16 cellular contexts compared by ENCODE assay signal in the genomic region with DNA sequence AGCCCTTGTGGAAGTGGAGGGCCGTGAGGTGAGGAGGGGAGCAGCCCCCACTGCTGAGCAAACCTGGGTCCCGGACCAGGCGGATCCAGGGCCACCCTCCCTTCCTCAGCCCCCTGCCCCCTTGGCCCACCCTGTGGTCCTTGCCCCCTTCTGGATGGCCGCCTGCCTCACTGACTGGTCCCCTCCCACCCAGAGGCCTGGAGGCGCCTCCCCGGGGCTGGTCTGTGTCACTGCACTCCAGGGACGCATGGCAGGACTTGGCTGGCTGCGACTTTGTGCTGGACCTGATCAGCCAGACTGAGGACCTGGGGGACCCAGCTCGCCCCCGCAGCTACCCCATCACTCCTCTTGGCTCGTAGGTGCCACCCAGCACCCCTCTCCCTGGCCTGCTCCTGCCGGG. TPM values are rescaled to one million over a fixed set of nuclear protein-coding genes. Genes with fewer than 3 reads are reported as not detected.
A peak's percentile ranks its signal among the peaks of the same experiment; 100 is the strongest.
DNase-seq lines count a peak whose midpoint lies in the region; ATAC-seq and TF ChIP-seq lines count a peak whose summit lies in the region.
"Had no signal": no experiment of that assay in that cellular context is flagged by ENCODE, and none has a peak within 500 bp of the region (broad histone marks: within the 10 kb centered on the region; RNA-seq: fewer than 3 reads in every experiment).

No MANE protein-coding gene starts in this region.

- DNase-seq in stimulated activated naive CD8-positive, alpha-beta T cell treated with anti-CD3 and anti-CD28 coated beads, Interleukin-15, amount 100 ng/mL, for 72 hours, result no peak
- no peak for DNase-seq in stimulated activated naive CD8-positive, alpha-beta T cell treated with anti-CD3 and anti-CD28 coated beads, Interleukin-15, Interleukin-2, amounts not matched to agents 100 U/mL and 50 U/mL, for 24 hours
- DNase-seq in NB4 (ENCODE audit: low read depth) (no peak), chondrocyte (ENCODE audit: low spot score) (no peak), type B pancreatic cell (ENCODE audit: extremely low spot score, unreplicated experiment) (no peak), NCI-H2029 treated with DMSO at 0.1 percent for 48 hours (lab: John Stamatoyannopoulos, UW) (no peak), hepatic stellate cell (ENCODE audit: low spot score) (no peak), GM10248 (ENCODE audit: extremely low spot score) (no peak)
- DNase-seq: caudate nucleus, DMS79 treated with DMSO at 0.1 percent for 48 hours, gastrocnemius medialis, GOT3, NCI-H2107 had no signal

- POLR2A ChIA-PET in GM10248 (lab: Yijun Ruan, JAX), result no interaction called here

- TF ChIP-seq CTCF in NB4 (IDR thresholded peaks at IDR 0.05; ENCODE audit: low read depth, low read length) (peak; percentile 11), chondrocyte (IDR thresholded peaks at IDR 0.05) (peak; percentile 38), type B pancreatic cell (conservative IDR thresholded peaks at IDR 0.05) (peak; percentile 25), GM10248 (IDR thresholded peaks at IDR 0.05; ENCODE audit: control extremely low read depth, extremely low read depth, low read depth, missing control alignments) (no peak)

- no peak for TF ChIP-seq POLR2A in NB4 (IDR thresholded peaks at IDR 0.05; ENCODE audit: extremely low read depth, insufficient read length)

- no peaks in the 10 kb centered on the region for H3K4me1 Mint-ChIP-seq in stimulated activated naive CD8-positive, alpha-beta T cell treated with anti-CD3 and anti-CD28 coated beads, Interleukin-15, amount 100 ng/mL, for 72 hours
- no peaks in the 10 kb centered on the region for H3K4me1 Mint-ChIP-seq in chondrocyte (ENCODE audit: low read depth)
- H3K4me1 Mint-ChIP-seq in type B pancreatic cell (ENCODE audit: unreplicated experiment), result no peaks in the 10 kb centered on the region
- H3K4me1 Mint-ChIP-seq: mesothelial cell of epicardium had no signal

- H3K4me3 ChIP-seq in NB4 (ENCODE audit: low read depth, low read length), result no peak overlapping the region
- H3K4me3 ChIP-seq: gastrocnemius medialis had no signal

- peak; percentile 33 for ATAC-seq in stimulated activated naive CD8-positive, alpha-beta T cell treated with anti-CD3 and anti-CD28 coated beads, Interleukin-15, amount 100 ng/mL, for 72 hours
- no peak for ATAC-seq in stimulated activated naive CD8-positive, alpha-beta T cell treated with anti-CD3 and anti-CD28 coated beads, Interleukin-15, Interleukin-2, amounts not matched to agents 100 U/mL and 50 U/mL, for 24 hours
- ATAC-seq: activated naive CD4-positive, alpha-beta T cell treated with anti-CD3 and anti-CD28 coated beads, Interleukin-2, amount 50 U/mL, for 72 hours; gastrocnemius medialis had no signal

- CTCF ChIA-PET in GM10248 (lab: Yijun Ruan, JAX), result interaction anchor here (0.7 to 3.3 kb wide), 6 partner anchors 10 to 140 kb away, joined by 3 to 21 read pairs (median 4); partner anchors contain the start of gene SMIM5

- no peaks in the 10 kb centered on the region for H3K36me3 Mint-ChIP-seq in chondrocyte (ENCODE audit: low read depth)
- H3K36me3 Mint-ChIP-seq in type B pancreatic cell, result no peaks in the 10 kb centered on the region
- H3K36me3 Mint-ChIP-seq: activated naive CD4-positive, alpha-beta T cell treated with anti-CD3 and anti-CD28 coated beads, Interleukin-2, amount 50 U/mL, for 72 hours had no signal

- H3K27me3 Mint-ChIP-seq in stimulated activated naive CD8-positive, alpha-beta T cell treated with anti-CD3 and anti-CD28 coated beads, Interleukin-15, amount 100 ng/mL, for 72 hours, result no peaks in the 10 kb centered on the region
- H3K27me3 Mint-ChIP-seq in chondrocyte (ENCODE audit: low read depth) (no peaks in the 10 kb centered on the region), type B pancreatic cell (no peaks in the 10 kb centered on the region)

- H3K27ac Mint-ChIP-seq in stimulated activated naive CD8-positive, alpha-beta T cell treated with anti-CD3 and anti-CD28 coated beads, Interleukin-15, amount 100 ng/mL, for 72 hours, result no peak overlapping the region
- H3K27ac Mint-ChIP-seq in chondrocyte (ENCODE audit: unreplicated experiment) (no peak overlapping the region), type B pancreatic cell (no peak overlapping the region)
- H3K27ac Mint-ChIP-seq: activated naive CD4-positive, alpha-beta T cell treated with anti-CD3 and anti-CD28 coated beads, Interleukin-2, amount 50 U/mL, for 72 hours; mesothelial cell of epicardium had no signal

- no peaks in the 10 kb centered on the region for H3K9me3 Mint-ChIP-seq in stimulated activated naive CD8-positive, alpha-beta T cell treated with anti-CD3 and anti-CD28 coated beads, Interleukin-15, amount 100 ng/mL, for 72 hours
- H3K9me3 Mint-ChIP-seq in chondrocyte (ENCODE audit: low read depth), result no peaks in the 10 kb centered on the region
- no peaks in the 10 kb centered on the region for H3K9me3 Mint-ChIP-seq in type B pancreatic cell
- H3K9me3 Mint-ChIP-seq: activated naive CD4-positive, alpha-beta T cell treated with anti-CD3 and anti-CD28 coated beads, Interleukin-2, amount 50 U/mL, for 72 hours; mesothelial cell of epicardium had no signal

- no peak overlapping the region for H3K4me3 Mint-ChIP-seq in stimulated activated naive CD8-positive, alpha-beta T cell treated with anti-CD3 and anti-CD28 coated beads, Interleukin-15, amount 100 ng/mL, for 72 hours
- H3K4me3 Mint-ChIP-seq in chondrocyte (ENCODE audit: unreplicated experiment), result no peak overlapping the region
- no peak overlapping the region for H3K4me3 Mint-ChIP-seq in type B pancreatic cell
- H3K4me3 Mint-ChIP-seq: mesothelial cell of epicardium had no signal

RNA-seq across cellular contexts. Expression of gene SMIM5, which starts 19.2 kb away (rescaled TPM):
- 0.23 to 0.29 TPM in 2 of 3 replicates, not detected in the other for total RNA-seq in chondrocyte
- total RNA-seq in type B pancreatic cell (ENCODE audit: low replicate concordance), result 9.3 and 17.7 TPM in 2 replicates
- total RNA-seq: M059J had no signal

RNA-seq across cellular contexts. Expression of gene MYO15B, which starts 26.4 kb away (rescaled TPM):
- total RNA-seq in chondrocyte (15.9 to 20.9 TPM (median 16.0 TPM) in 3 replicates), type B pancreatic cell (ENCODE audit: low replicate concordance) (48.2 and 49.0 TPM in 2 replicates)

RNA-seq across cellular contexts. Expression of gene RECQL5, which starts 52.9 kb away (rescaled TPM):
- 20.4 to 30.4 TPM (median 21.1 TPM) in 3 replicates for total RNA-seq in chondrocyte
- 64.7 and 90.4 TPM in 2 replicates for total RNA-seq in type B pancreatic cell (ENCODE audit: low replicate concordance)

RNA-seq across cellular contexts. Expression of gene SAP30BP, which starts 53.1 kb away (rescaled TPM):
- total RNA-seq in chondrocyte (59.9 to 91.8 TPM (median 67.5 TPM) in 3 replicates), type B pancreatic cell (ENCODE audit: low replicate concordance) (88.1 and 89.3 TPM in 2 replicates)
